ENCODE assay signal across 28 cellular contexts in the genomic region with DNA sequence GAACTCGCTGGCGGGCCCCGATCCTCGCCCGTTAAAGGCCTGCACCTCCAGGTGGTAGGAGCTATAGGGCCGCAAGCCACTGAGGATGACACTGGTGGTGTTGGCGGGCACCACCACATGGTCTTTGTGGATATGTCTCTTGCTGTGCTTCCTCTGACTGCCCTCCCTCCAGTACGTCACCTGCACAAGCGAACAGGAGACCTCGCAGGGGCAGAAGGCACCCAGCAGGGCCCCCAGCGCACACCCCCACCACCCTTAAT. TPM values are rescaled to one million over a fixed set of nuclear protein-coding genes. Genes with fewer than 3 reads are reported as not detected.
"Had no signal": no experiment of that assay in that cellular context is flagged by ENCODE, and none has a peak within 500 bp of the region (broad histone marks: within the 10 kb centered on the region; RNA-seq: fewer than 3 reads in every experiment).

No MANE protein-coding gene starts in this region.

- FAIRE-seq: islet of Langerhans, kidney, pancreas had no signal

- H3K4me2 ChIP-seq: smooth muscle cell had no signal

- H3K9me3 ChIP-seq: heart right ventricle, left lung, lower lobe of right lung, pancreas, psoas muscle, right lobe of liver, tibial nerve, uterus had no signal

- DNase-seq: heart right ventricle; hippocampal formation; left colon; left lung; lower lobe of right lung; mammary epithelial cell; mesenchymal stem cell; naive thymus-derived CD8-positive, alpha-beta T cell; nephron progenitor cell; psoas muscle; right lobe of liver; stimulated activated CD4-positive, alpha-beta T cell treated with anti-CD3 and anti-CD28 coated beads, Interleukin-1b, Interleukin-23, amount 100 ng/mL, for 48 hours; stimulated activated CD4-positive, alpha-beta T cell treated with anti-CD3 and anti-CD28 coated beads, Interleukin-2, amount 100 ng/mL, for 48 hours; stimulated activated CD4-positive, alpha-beta T cell treated with anti-CD3 and anti-CD28 coated beads, Interleukin-4, amount 100 ng/mL, for 4 hours; stimulated activated CD8-positive, alpha-beta memory T cell treated with anti-CD3 and anti-CD28 coated beads, Interleukin-4, amount 100 ng/mL, for 48 hours; stimulated activated naive CD4-positive, alpha-beta T cell treated with Interleukin-2 at 50 U/mL for 16 hours; stimulated activated naive CD8-positive, alpha-beta T cell treated with anti-CD3 and anti-CD28 coated beads, Interleukin-15, amount 100 ng/mL, for 72 hours; substantia nigra; uterus had no signal

- H3K4me1 Mint-ChIP-seq: naive thymus-derived CD8-positive, alpha-beta T cell; stimulated activated naive CD8-positive, alpha-beta T cell treated with anti-CD3 and anti-CD28 coated beads, Interleukin-15, amount 100 ng/mL, for 72 hours had no signal

- H3K4me3 ChIP-seq: heart right ventricle, left lung, lower lobe of right lung, pancreas, psoas muscle, right lobe of liver, smooth muscle cell, tibial nerve, uterus had no signal

- H3K4me1 ChIP-seq: heart right ventricle, left lung, lower lobe of right lung, pancreas, psoas muscle, right lobe of liver, tibial nerve, uterus had no signal

- ATAC-seq: heart right ventricle; left colon; left lung; lower lobe of right lung; naive thymus-derived CD8-positive, alpha-beta T cell; pancreas; psoas muscle; right lobe of liver; stimulated activated memory B cell treated with anti-CD40 and anti-IgM and Interleukin-4, amounts not matched to agents 10 μg/mL and 1 μg/mL and 100 μg/mL, for 72 hours; stimulated activated naive CD8-positive, alpha-beta T cell treated with anti-CD3 and anti-CD28 coated beads, Interleukin-15, amount 100 ng/mL, for 72 hours had no signal

- H3K27ac Mint-ChIP-seq: naive thymus-derived CD8-positive, alpha-beta T cell; stimulated activated memory B cell treated with anti-CD40 and anti-IgM and Interleukin-4, amounts not matched to agents 10 μg/mL and 1 μg/mL and 100 μg/mL, for 72 hours; stimulated activated naive CD8-positive, alpha-beta T cell treated with anti-CD3 and anti-CD28 coated beads, Interleukin-15, amount 100 ng/mL, for 72 hours; type B pancreatic cell had no signal

- H3K36me3 ChIP-seq: heart right ventricle, left lung, lower lobe of right lung, pancreas, right lobe of liver, tibial nerve, uterus had no signal

- H3K27me3 ChIP-seq: right lobe of liver, uterus had no signal

- H3K36me3 Mint-ChIP-seq: naive thymus-derived CD8-positive, alpha-beta T cell; type B pancreatic cell had no signal

- H3K9me3 Mint-ChIP-seq: naive thymus-derived CD8-positive, alpha-beta T cell; stimulated activated memory B cell treated with anti-CD40 and anti-IgM and Interleukin-4, amounts not matched to agents 10 μg/mL and 1 μg/mL and 100 μg/mL, for 72 hours; stimulated activated naive CD8-positive, alpha-beta T cell treated with anti-CD3 and anti-CD28 coated beads, Interleukin-15, amount 100 ng/mL, for 72 hours; type B pancreatic cell had no signal

- H3K4me3 Mint-ChIP-seq: naive thymus-derived CD8-positive, alpha-beta T cell; stimulated activated memory B cell treated with anti-CD40 and anti-IgM and Interleukin-4, amounts not matched to agents 10 μg/mL and 1 μg/mL and 100 μg/mL, for 72 hours; stimulated activated naive CD8-positive, alpha-beta T cell treated with anti-CD3 and anti-CD28 coated beads, Interleukin-15, amount 100 ng/mL, for 72 hours; type B pancreatic cell had no signal

- H3K27me3 Mint-ChIP-seq: stimulated activated memory B cell treated with anti-CD40 and anti-IgM and Interleukin-4, amounts not matched to agents 10 μg/mL and 1 μg/mL and 100 μg/mL, for 72 hours; stimulated activated naive CD8-positive, alpha-beta T cell treated with anti-CD3 and anti-CD28 coated beads, Interleukin-15, amount 100 ng/mL, for 72 hours; type B pancreatic cell had no signal

- H3K27ac ChIP-seq: heart right ventricle, left lung, lower lobe of right lung, pancreas, psoas muscle, right lobe of liver, tibial nerve, uterus had no signal

RNA-seq across cellular contexts. Expression of gene L1CAM, which starts 20.7 kb away (rescaled TPM):
- polyA plus RNA-seq: naive thymus-derived CD8-positive, alpha-beta T cell had no signal

RNA-seq across cellular contexts. Expression of gene AVPR2, which starts 39.2 kb away (rescaled TPM):
- total RNA-seq: liver; mammary epithelial cell; naive thymus-derived CD8-positive, alpha-beta T cell; smooth muscle cell; temporal lobe had no signal
- polyA plus RNA-seq: mammary epithelial cell; naive thymus-derived CD8-positive, alpha-beta T cell; smooth muscle cell had no signal
